16 cellular contexts compared by ENCODE assay signal in genomic region chr17:5821057-5821456, GRCh38.
DNase-seq lines count a peak whose midpoint lies in the region; ATAC-seq and TF ChIP-seq lines count a peak whose summit lies in the region.
"Had no signal": no experiment of that assay in that cellular context is flagged by ENCODE, and none has a peak within 500 bp of the region (broad histone marks: within the 10 kb centered on the region; RNA-seq: fewer than 3 reads in every experiment).

No MANE protein-coding gene starts in this region.

- no peaks in the 10 kb centered on the region for H3K27me3 ChIP-seq in Panc1 (ENCODE audit: control insufficient read depth, insufficient read depth, low read length)

- no TSS peak for BruUV-seq in Panc1 (replicated peaks; lab: Mats Ljungman, UMichigan)

- peak; percentile 26 for DNase-seq in activated naive CD4-positive, alpha-beta T cell treated with anti-CD3 and anti-CD28 coated beads for 36 hours
- no peak for DNase-seq in activated naive CD4-positive, alpha-beta T cell treated with anti-CD3 and anti-CD28 coated beads, Interleukin-2, amount 10 ng/mL, durations not matched to agents 7 days and 5 days
- DNase-seq in Panc1 (ENCODE audit: low read depth, low spot score) (peak; percentile 51), fibroblast of peridontal ligament (ENCODE audit: extremely low read depth) (peak; percentile 18), glutamatergic neuron (no peak)
- DNase-seq in stimulated activated naive B cell treated with anti-CD40 and anti-IgM and Interleukin-4, amounts not matched to agents 10 μg/mL and 1 μg/mL and 100 μg/mL, for 72 hours, result peak; percentile 32
- DNase-seq in activated CD8-positive, alpha-beta memory T cell treated with anti-CD3 and anti-CD28 coated beads, Interleukin-2, amount 50 U/mL, for 4 hours, result no peak
- DNase-seq: activated CD4-positive, CD25-positive, alpha-beta regulatory T cell; activated T-cell treated with anti-CD3 and anti-CD28 coated beads, Interleukin-2, amount 50 U/mL, for 4 hours; aorta; mucosa of descending colon; NCI-H1092 treated with DMSO at 0.1 percent for 48 hours; NCI-H226; posterior cingulate gyrus had no signal

- no peaks in the 10 kb centered on the region for H3K36me3 Mint-ChIP-seq in activated naive CD4-positive, alpha-beta T cell treated with anti-CD3 and anti-CD28 coated beads for 36 hours (ENCODE audit: low read depth)
- H3K36me3 Mint-ChIP-seq in activated naive CD4-positive, alpha-beta T cell treated with anti-CD3 and anti-CD28 coated beads, Interleukin-2, amount 10 ng/mL, durations not matched to agents 7 days and 5 days, result no peaks in the 10 kb centered on the region
- no peaks in the 10 kb centered on the region for H3K36me3 Mint-ChIP-seq in stimulated activated naive B cell treated with anti-CD40 and anti-IgM and Interleukin-4, amounts not matched to agents 10 μg/mL and 1 μg/mL and 100 μg/mL, for 72 hours
- no peaks in the 10 kb centered on the region for H3K36me3 Mint-ChIP-seq in glutamatergic neuron (ENCODE audit: unreplicated experiment)

- no peak overlapping the region for H3K4me3 Mint-ChIP-seq in activated naive CD4-positive, alpha-beta T cell treated with anti-CD3 and anti-CD28 coated beads for 36 hours
- H3K4me3 Mint-ChIP-seq in activated naive CD4-positive, alpha-beta T cell treated with anti-CD3 and anti-CD28 coated beads, Interleukin-2, amount 10 ng/mL, durations not matched to agents 7 days and 5 days, result no peak overlapping the region
- H3K4me3 Mint-ChIP-seq in stimulated activated naive B cell treated with anti-CD40 and anti-IgM and Interleukin-4, amounts not matched to agents 10 μg/mL and 1 μg/mL and 100 μg/mL, for 72 hours, result no peak overlapping the region
- H3K4me3 Mint-ChIP-seq in glutamatergic neuron (ENCODE audit: unreplicated experiment), result no peak overlapping the region
- H3K4me3 Mint-ChIP-seq: activated T-cell treated with anti-CD3 and anti-CD28 coated beads, Interleukin-2, amount 50 U/mL, for 4 hours had no signal

- H3K9me3 Mint-ChIP-seq in activated naive CD4-positive, alpha-beta T cell treated with anti-CD3 and anti-CD28 coated beads for 36 hours, result no peaks in the 10 kb centered on the region
- no peaks in the 10 kb centered on the region for H3K9me3 Mint-ChIP-seq in activated naive CD4-positive, alpha-beta T cell treated with anti-CD3 and anti-CD28 coated beads, Interleukin-2, amount 10 ng/mL, durations not matched to agents 7 days and 5 days
- no peaks in the 10 kb centered on the region for H3K9me3 Mint-ChIP-seq in stimulated activated naive B cell treated with anti-CD40 and anti-IgM and Interleukin-4, amounts not matched to agents 10 μg/mL and 1 μg/mL and 100 μg/mL, for 72 hours
- H3K9me3 Mint-ChIP-seq in glutamatergic neuron (ENCODE audit: unreplicated experiment), result peaks cover 16% of the 10 kb centered on the region
- H3K9me3 Mint-ChIP-seq: activated T-cell treated with anti-CD3 and anti-CD28 coated beads, Interleukin-2, amount 50 U/mL, for 4 hours had no signal

- POLR2A ChIA-PET in Panc1 (lab: Charles Lee), result no interaction called here

- TF ChIP-seq CTCF in Panc1 (IDR thresholded peaks at IDR 0.05), result no peak
- no peak for TF ChIP-seq CTCF in glutamatergic neuron (IDR thresholded peaks at IDR 0.05; ENCODE audit: partially characterized antibody, unreplicated experiment)

- no peak overlapping the region for H3K27ac ChIP-seq in Panc1 (ENCODE audit: low read length)

- no peaks in the 10 kb centered on the region for H3K4me1 ChIP-seq in Panc1 (ENCODE audit: control insufficient read depth, insufficient read depth, low read length)

- CTCF ChIA-PET in activated naive CD4-positive, alpha-beta T cell treated with anti-CD3 and anti-CD28 coated beads for 36 hours (lab: Charles Lee), result no interaction called here
- CTCF ChIA-PET in activated naive CD4-positive, alpha-beta T cell treated with anti-CD3 and anti-CD28 coated beads, Interleukin-2, amount 10 ng/mL, durations not matched to agents 7 days and 5 days (lab: Charles Lee), result no interaction called here
- CTCF ChIA-PET in Panc1 (lab: Charles Lee), result no interaction called here

- peaks cover 10% of the 10 kb centered on the region for H3K27me3 Mint-ChIP-seq in activated naive CD4-positive, alpha-beta T cell treated with anti-CD3 and anti-CD28 coated beads for 36 hours (ENCODE audit: low read depth)
- peaks cover 39% of the 10 kb centered on the region for H3K27me3 Mint-ChIP-seq in activated naive CD4-positive, alpha-beta T cell treated with anti-CD3 and anti-CD28 coated beads, Interleukin-2, amount 10 ng/mL, durations not matched to agents 7 days and 5 days
- H3K27me3 Mint-ChIP-seq in stimulated activated naive B cell treated with anti-CD40 and anti-IgM and Interleukin-4, amounts not matched to agents 10 μg/mL and 1 μg/mL and 100 μg/mL, for 72 hours, result peaks cover 41 to 55% of the 10 kb centered on the region in 2 donors
- peaks cover 11% of the 10 kb centered on the region for H3K27me3 Mint-ChIP-seq in glutamatergic neuron (ENCODE audit: unreplicated experiment)

- intact Hi-C loops in activated naive CD4-positive, alpha-beta T cell treated with anti-CD3 and anti-CD28 coated beads for 36 hours (cut with micrococcal nuclease), result no loop called here
- intact Hi-C loops in Panc1 (cut with micrococcal nuclease; ENCODE audit: unreplicated experiment), result no loop called here

- no peak overlapping the region for H3K27ac Mint-ChIP-seq in activated naive CD4-positive, alpha-beta T cell treated with anti-CD3 and anti-CD28 coated beads for 36 hours
- no peak overlapping the region for H3K27ac Mint-ChIP-seq in activated naive CD4-positive, alpha-beta T cell treated with anti-CD3 and anti-CD28 coated beads, Interleukin-2, amount 10 ng/mL, durations not matched to agents 7 days and 5 days
- no peak overlapping the region for H3K27ac Mint-ChIP-seq in stimulated activated naive B cell treated with anti-CD40 and anti-IgM and Interleukin-4, amounts not matched to agents 10 μg/mL and 1 μg/mL and 100 μg/mL, for 72 hours
- no peak overlapping the region for H3K27ac Mint-ChIP-seq in glutamatergic neuron (ENCODE audit: unreplicated experiment)

- no peak overlapping the region for H3K4me3 ChIP-seq in Panc1 (ENCODE audit: low read depth in 2 of 2, low read length in 2 of 2)
- H3K4me3 ChIP-seq: mucosa of descending colon, thoracic aorta had no signal

- no peaks in the 10 kb centered on the region for H3K36me3 ChIP-seq in Panc1 (ENCODE audit: control insufficient read depth, insufficient read depth, low read length)
- H3K36me3 ChIP-seq: thoracic aorta had no signal

- in situ Hi-C loops in Panc1 (cut with HindIII; ENCODE audit: low pct_unique_long_range_greater_than_20kb, low sequenced_read_pairs), result no loop called here

- H3K9me3 ChIP-seq in Panc1 (ENCODE audit: control insufficient read depth, insufficient read depth, low read depth, low read length), result no peaks in the 10 kb centered on the region
- H3K9me3 ChIP-seq: mucosa of descending colon, thoracic aorta had no signal

- peaks cover 2% of the 10 kb centered on the region for H3K4me1 Mint-ChIP-seq in activated naive CD4-positive, alpha-beta T cell treated with anti-CD3 and anti-CD28 coated beads for 36 hours (ENCODE audit: low read depth)
- H3K4me1 Mint-ChIP-seq in activated naive CD4-positive, alpha-beta T cell treated with anti-CD3 and anti-CD28 coated beads, Interleukin-2, amount 10 ng/mL, durations not matched to agents 7 days and 5 days, result no peaks in the 10 kb centered on the region
- H3K4me1 Mint-ChIP-seq in stimulated activated naive B cell treated with anti-CD40 and anti-IgM and Interleukin-4, amounts not matched to agents 10 μg/mL and 1 μg/mL and 100 μg/mL, for 72 hours, result peaks cover 6% of the 10 kb centered on the region in 2 donors
- peaks cover 20% of the 10 kb centered on the region for H3K4me1 Mint-ChIP-seq in glutamatergic neuron (ENCODE audit: low read depth, unreplicated experiment)

- peak; percentile 70 for ATAC-seq in Panc1
- ATAC-seq in stimulated activated naive B cell treated with anti-CD40 and anti-IgM and Interleukin-4, amounts not matched to agents 10 μg/mL and 1 μg/mL and 100 μg/mL, for 72 hours (replicated peaks), result peak; percentile 85 to 96
- no peak for ATAC-seq in HG03196 (IDR thresholded peaks at IDR 0.05; ENCODE audit: unreplicated experiment)
- ATAC-seq: activated T-cell treated with anti-CD3 and anti-CD28 coated beads, Interleukin-2, amount 50 U/mL, for 4 hours; mucosa of descending colon had no signal

Comparison
In these comparisons a context has a peak if more than half of its experiments do, and no peak if none do; other contexts are left out.
1. DNase-seq: peak in activated naive CD4-positive, alpha-beta T cell treated with anti-CD3 and anti-CD28 coated beads for 36 hours (single experiment), Panc1 (single experiment), fibroblast of peridontal ligament (single experiment) and stimulated activated naive B cell treated with anti-CD40 and anti-IgM and Interleukin-4, amounts not matched to agents 10 μg/mL and 1 μg/mL and 100 μg/mL, for 72 hours (single experiment); none in activated naive CD4-positive, alpha-beta T cell treated with anti-CD3 and anti-CD28 coated beads, Interleukin-2, amount 10 ng/mL, durations not matched to agents 7 days and 5 days (single experiment), activated CD8-positive, alpha-beta memory T cell treated with anti-CD3 and anti-CD28 coated beads, Interleukin-2, amount 50 U/mL, for 4 hours (single experiment) and glutamatergic neuron (single experiment).